35 cellular contexts compared by ENCODE assay signal in genomic region chr10:94220717-94221116, GRCh38.
DNase-seq lines count a peak whose midpoint lies in the region; ATAC-seq, FAIRE-seq and TF ChIP-seq lines count a peak whose summit lies in the region.
"Had no signal": no experiment of that assay in that cellular context is flagged by ENCODE, and none has a peak within 500 bp of the region (broad histone marks: within the 10 kb centered on the region; RNA-seq: fewer than 3 reads in every experiment).

No MANE protein-coding gene starts in this region.

- H4K20me1 ChIP-seq in GM23338 (replicated peaks; ENCODE audit: insufficient read depth) = no peaks in the 10 kb centered on the region
- H4K20me1 ChIP-seq: BLaER1; BLaER1 treated with 17β-estradiol and CSF1 and Interleukin-3, amounts not matched to agents 10 nM and 100 nM had no signal

- no peak overlapping the region for H3K4me2 ChIP-seq in GM23338
- H3K4me2 ChIP-seq: A549; BLaER1; BLaER1 treated with 17β-estradiol and CSF1 and Interleukin-3, amounts not matched to agents 10 nM and 100 nM had no signal

- no peak overlapping the region for H3K27ac ChIP-seq in GM23338 (ENCODE audit: low read depth)
- no peak overlapping the region for H3K27ac ChIP-seq in body of pancreas
- H3K27ac ChIP-seq: 22Rv1; A549; BLaER1; BLaER1 treated with 17β-estradiol and CSF1 and Interleukin-3, amounts not matched to agents 10 nM and 100 nM; C4-2B had no signal

- H3K27me3 ChIP-seq in GM23338 (ENCODE audit: insufficient read depth) (no peaks in the 10 kb centered on the region), body of pancreas (no peaks in the 10 kb centered on the region)
- H3K27me3 ChIP-seq: BE2C; BLaER1; BLaER1 treated with 17β-estradiol and CSF1 and Interleukin-3, amounts not matched to agents 10 nM and 100 nM had no signal

- no peaks in the 10 kb centered on the region for H3K36me3 ChIP-seq in GM23338 (ENCODE audit: insufficient read depth)
- no peaks in the 10 kb centered on the region for H3K36me3 ChIP-seq in body of pancreas (replicated peaks in 1 of 2; ENCODE audit: insufficient read depth in 1 of 2, low read depth in 2 of 2)
- H3K36me3 ChIP-seq: BE2C; BLaER1; BLaER1 treated with 17β-estradiol and CSF1 and Interleukin-3, amounts not matched to agents 10 nM and 100 nM had no signal

- H3F3A ChIP-seq in GM23338 (replicated peaks; ENCODE audit: low read depth) = no peaks in the 10 kb centered on the region

- no peak overlapping the region for H3K4me3 Mint-ChIP-seq in GM23338
- no peak overlapping the region for H3K4me3 Mint-ChIP-seq in WTC11
- H3K4me3 Mint-ChIP-seq: B cell; CD14-positive monocyte; CD4-positive, alpha-beta memory T cell; CD4-positive, alpha-beta T cell; CD4-positive, CD25-positive, alpha-beta regulatory T cell; CD8-positive, alpha-beta memory T cell; CD8-positive, alpha-beta T cell had no signal

- H3K9me3 Mint-ChIP-seq in GM23338 = no peaks in the 10 kb centered on the region
- no peaks in the 10 kb centered on the region for H3K9me3 Mint-ChIP-seq in WTC11
- H3K9me3 Mint-ChIP-seq: CD4-positive, alpha-beta memory T cell; CD4-positive, alpha-beta T cell; CD4-positive, CD25-positive, alpha-beta regulatory T cell; CD8-positive, alpha-beta memory T cell; CD8-positive, alpha-beta T cell had no signal

- TF ChIP-seq POLR2A in body of pancreas (IDR thresholded peaks at IDR 0.05) = no peak

- H3K79me2 ChIP-seq in GM23338 (replicated peaks; ENCODE audit: insufficient read depth) = no peaks in the 10 kb centered on the region

- no peaks in the 10 kb centered on the region; the same call in 1 of the 2 replicates for H3K4me1 ChIP-seq in GM23338 (ENCODE audit: insufficient read depth)
- H3K4me1 ChIP-seq in body of pancreas = peaks cover 3% of the 10 kb centered on the region
- H3K4me1 ChIP-seq: BLaER1; BLaER1 treated with 17β-estradiol and CSF1 and Interleukin-3, amounts not matched to agents 10 nM and 100 nM; Caco-2 had no signal

- 84 to 93% methylated on average over 8 of the region's 8 CpGs for WGBS in body of pancreas, 2 donors

- POLR2A ChIA-PET in WTC11 (lab: Charles Lee) = no interaction called here

- no peaks in the 10 kb centered on the region for H3K9me3 ChIP-seq in body of pancreas
- H3K9me3 ChIP-seq: A549; BE2C; BLaER1; BLaER1 treated with 17β-estradiol and CSF1 and Interleukin-3, amounts not matched to agents 10 nM and 100 nM; Caco-2 had no signal

- H3K4me1 Mint-ChIP-seq in GM23338 (no peaks in the 10 kb centered on the region; the same call in 2 of the 3 replicates), WTC11 (peaks cover 16% of the 10 kb centered on the region)
- H3K4me1 Mint-ChIP-seq: B cell; CD14-positive monocyte; CD4-positive, alpha-beta memory T cell; CD4-positive, CD25-positive, alpha-beta regulatory T cell; CD8-positive, alpha-beta memory T cell had no signal

- peak; percentile 10 for DNase-seq in GM23338 (ENCODE audit: low spot score)
- no peak for DNase-seq in HTR-8/SVneo (ENCODE audit: insufficient read length, low spot score)
- no peak for DNase-seq in WTC11 (ENCODE audit: low spot score)
- no peak for DNase-seq in body of pancreas
- DNase-seq: 8988T; ACHN; AML-193; BE2C; C1 segment of cervical spinal cord; Caco-2; Calu3; CD4-positive, alpha-beta memory T cell; CD4-positive, alpha-beta T cell; CD4-positive, CD25-positive, alpha-beta regulatory T cell; CD8-positive, alpha-beta memory T cell; CD8-positive, alpha-beta T cell; COR-L47; DMS 273 treated with DMSO at 0.1 percent for 48 hours; DMS153; DMS53; DMS79; DMS79 treated with DMSO at 0.1 percent for 48 hours; DND-41; EL had no signal

- ATAC-seq in GM23338 (peak; percentile 54), WTC11 (peak; percentile 64), HG03520 (IDR thresholded peaks at IDR 0.05; ENCODE audit: unreplicated experiment) (no peak), HG03378 (IDR thresholded peaks at IDR 0.05; ENCODE audit: unreplicated experiment) (no peak), body of pancreas (no peak)
- ATAC-seq: A549; CD8-positive, alpha-beta T cell had no signal

- no peaks in the 10 kb centered on the region for H3K9me2 ChIP-seq in GM23338 (ENCODE audit: insufficient read depth)

- H3K4me3 ChIP-seq in GM23338 = no peak overlapping the region
- H3K4me3 ChIP-seq in body of pancreas = no peak overlapping the region
- H3K4me3 ChIP-seq: A549; BLaER1; BLaER1 treated with 17β-estradiol and CSF1 and Interleukin-3, amounts not matched to agents 10 nM and 100 nM had no signal

- H3K27ac Mint-ChIP-seq in GM23338 (no peak overlapping the region), WTC11 (no peak overlapping the region)
- H3K27ac Mint-ChIP-seq: B cell; CD14-positive monocyte; CD4-positive, alpha-beta memory T cell; CD4-positive, alpha-beta T cell; CD8-positive, alpha-beta memory T cell; CD8-positive, alpha-beta T cell had no signal

- TF ChIP-seq CTCF in GM23338 (conservative IDR thresholded peaks at IDR 0.05; ENCODE audit: low read depth in 2 of 2) (no peak), WTC11 (IDR thresholded peaks at IDR 0.05) (no peak), body of pancreas (IDR thresholded peaks at IDR 0.05) (no peak)

- peak; percentile 31 for FAIRE-seq in HTR-8/SVneo (lab: Jason Lieb, UNC)
- FAIRE-seq: A204.1, A549, D721Med had no signal

- H3K27me3 Mint-ChIP-seq in GM23338 (ENCODE audit: insufficient read depth, low read depth, poor library complexity) (peaks cover 6% of the 10 kb centered on the region), WTC11 (ENCODE audit: low read depth) (no peaks in the 10 kb centered on the region; the same call in 1 of the 2 replicates)
- H3K27me3 Mint-ChIP-seq: CD4-positive, CD25-positive, alpha-beta regulatory T cell had no signal

- intact Hi-C loops in body of pancreas (cut with DNase I) = no loop called here

- CTCF ChIA-PET in WTC11 (lab: Charles Lee) = interaction anchor here (0.5 kb wide), 1 partner anchor 163 kb away, joined by 4 read pairs; no protein-coding TSS in a partner anchor

- no peak overlapping the region; the same call in 1 of the 2 replicates for H2AFZ ChIP-seq in GM23338

- no peaks in the 10 kb centered on the region for H3K36me3 Mint-ChIP-seq in GM23338 (ENCODE audit: low read depth)
- no peaks in the 10 kb centered on the region for H3K36me3 Mint-ChIP-seq in WTC11
- H3K36me3 Mint-ChIP-seq: CD14-positive monocyte; CD4-positive, alpha-beta memory T cell; CD4-positive, CD25-positive, alpha-beta regulatory T cell; CD8-positive, alpha-beta memory T cell; CD8-positive, alpha-beta T cell had no signal

TF ChIP-seq in GM23338, 12 proteins besides CTCF, POLR2A, EP300 and RAD21 (continues in another document):
- no peak for TF ChIP-seq JUNB (IDR thresholded peaks at IDR 0.05; ENCODE audit: unreplicated experiment)
- no peak for TF ChIP-seq POLR2AphosphoS5 (IDR thresholded peaks at IDR 0.05; ENCODE audit: low read depth)
- TF ChIP-seq NANOG (IDR thresholded peaks at IDR 0.05; ENCODE audit: borderline replicate concordance) = no peak
- TF ChIP-seq REST (IDR thresholded peaks at IDR 0.05; ENCODE audit: unreplicated experiment) = no peak

TF ChIP-seq in WTC11, 78 proteins besides CTCF, POLR2A, EP300 and RAD21:
- no peak for TF ChIP-seq ETV6 (CRISPR knock-in tag; IDR thresholded peaks at IDR 0.05)
- no peak for TF ChIP-seq ZNF396 (CRISPR knock-in tag; IDR thresholded peaks at IDR 0.05; ENCODE audit: borderline replicate concordance)
- TF ChIP-seq E2F5 (CRISPR knock-in tag; IDR thresholded peaks at IDR 0.05) = no peak
- TF ChIP-seq ZSCAN18 (CRISPR knock-in tag; IDR thresholded peaks at IDR 0.05) = no peak
- TF ChIP-seq MLX (CRISPR knock-in tag; IDR thresholded peaks at IDR 0.05) = no peak
- TF ChIP-seq ZNF423 (CRISPR knock-in tag; IDR thresholded peaks at IDR 0.05) = no peak
- no peak for TF ChIP-seq CBFB (CRISPR knock-in tag; IDR thresholded peaks at IDR 0.05; ENCODE audit: low read depth)
- no peak for TF ChIP-seq TEAD1 (CRISPR knock-in tag; IDR thresholded peaks at IDR 0.05)
- TF ChIP-seq SMAD4 (CRISPR knock-in tag; IDR thresholded peaks at IDR 0.05) = no peak
- TF ChIP-seq ZNF416 (CRISPR knock-in tag; IDR thresholded peaks at IDR 0.05) = no peak
- no peak for TF ChIP-seq SMAD3 (CRISPR knock-in tag; IDR thresholded peaks at IDR 0.05; ENCODE audit: borderline replicate concordance)
- no peak for TF ChIP-seq ZNF121 (CRISPR knock-in tag; IDR thresholded peaks at IDR 0.05)
TF ChIP-seq in WTC11: peak in this region for 0.

Comparison
In these comparisons a context has a peak if more than half of its experiments do, and no peak if none do; other contexts are left out.
1. ATAC-seq: peak in GM23338 (single experiment) and WTC11 (single experiment); none in HG03520 (single experiment), HG03378 (single experiment) and body of pancreas (single experiment).